29 cellular contexts compared by ENCODE assay signal in the genomic region with DNA sequence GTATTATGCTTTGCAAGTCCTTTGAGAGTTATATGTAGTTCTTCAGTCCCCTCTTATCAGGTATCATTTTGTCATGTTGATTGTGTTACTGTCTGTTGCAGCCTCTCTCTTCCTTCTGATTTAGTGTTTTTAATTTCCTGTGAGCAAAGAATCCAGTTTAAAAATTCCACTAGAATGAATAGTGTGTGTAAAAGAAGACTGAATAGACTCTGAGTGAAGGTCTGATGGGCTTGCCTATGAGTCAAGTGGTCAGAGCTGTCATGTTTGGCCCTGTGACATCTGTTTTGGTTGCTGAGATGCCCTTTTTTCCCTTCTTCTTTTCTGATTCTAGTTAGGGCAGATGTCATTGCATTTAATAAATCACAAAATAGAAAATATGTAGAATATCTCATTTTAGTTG. TPM values are rescaled to one million over a fixed set of nuclear protein-coding genes. Genes with fewer than 3 reads are reported as not detected.
DNase-seq lines count a peak whose midpoint lies in the region; TF ChIP-seq lines count a peak whose summit lies in the region.
"Had no signal": no experiment of that assay in that cellular context is flagged by ENCODE, and none has a peak within 500 bp of the region (broad histone marks: within the 10 kb centered on the region; RNA-seq: fewer than 3 reads in every experiment).

No MANE protein-coding gene starts in this region.

- H3K27me3 Mint-ChIP-seq in nephron (ENCODE audit: low read depth), result no peaks in the 10 kb centered on the region
- H3K27me3 Mint-ChIP-seq: activated T-helper 17 cell treated with anti-CD3 and anti-CD28 coated beads, Interleukin-2, amount 50 U/mL, for 72 hours; stimulated activated naive CD8-positive, alpha-beta T cell treated with anti-CD3 and anti-CD28 coated beads, Interleukin-15, Interleukin-2, amounts not matched to agents 100 ng/mL and 50 ng/mL, for 24 hours had no signal

- no peak overlapping the region for H3K4me3 Mint-ChIP-seq in nephron
- H3K4me3 Mint-ChIP-seq: activated T-helper 17 cell treated with anti-CD3 and anti-CD28 coated beads, Interleukin-2, amount 50 U/mL, for 72 hours; immature natural killer cell; neural progenitor cell; stimulated activated naive CD8-positive, alpha-beta T cell treated with anti-CD3 and anti-CD28 coated beads, Interleukin-15, Interleukin-2, amounts not matched to agents 100 ng/mL and 50 ng/mL, for 24 hours had no signal

- H3K4me3 ChIP-seq in brain microvascular endothelial cell (ENCODE audit: low read depth, low read length), result no peak overlapping the region
- H3K4me3 ChIP-seq: neural progenitor cell, PC-9, right atrium auricular region, testis had no signal

- peak overlapping the region in 2 of 3 experiments; percentile 24 to 54 for H3K27ac Mint-ChIP-seq in nephron
- H3K27ac Mint-ChIP-seq: activated naive CD4-positive, alpha-beta T cell treated with anti-CD3 and anti-CD28 coated beads, Interleukin-2, amount 50 U/mL, for 72 hours; activated T-helper 17 cell treated with anti-CD3 and anti-CD28 coated beads, Interleukin-2, amount 50 U/mL, for 72 hours; immature natural killer cell; neural progenitor cell; stimulated activated naive CD8-positive, alpha-beta T cell treated with anti-CD3 and anti-CD28 coated beads, Interleukin-15, Interleukin-2, amounts not matched to agents 100 ng/mL and 50 ng/mL, for 24 hours had no signal

- H3K36me3 ChIP-seq in brain microvascular endothelial cell (replicated peaks), result no peaks in the 10 kb centered on the region
- H3K36me3 ChIP-seq: neural progenitor cell, right atrium auricular region had no signal

- DNase-seq in EH (ENCODE audit: low read depth) (peak; percentile 75), M059J (ENCODE audit: low read depth) (peak; percentile 55), brain microvascular endothelial cell (peak; percentile 28), NCI-H1105 (lab: John Stamatoyannopoulos, UW) (no peak), HuH-7 (ENCODE audit: low spot score) (no peak), Ammon's horn (ENCODE audit: low spot score) (no peak)
- DNase-seq: ACHN; activated CD4-positive, alpha-beta T cell treated with anti-CD3 and anti-CD28 coated beads for 4 hours; amygdala; C1 segment of cervical spinal cord; immature natural killer cell; mesenchymal stem cell; NCI-H1417 treated with DMSO at 0.1 percent for 48 hours; NCI-H2081; PC-9; Right ventricle myocardium superior; stimulated activated CD4-positive, alpha-beta T cell treated with anti-CD3 and anti-CD28 coated beads, Interleukin-1b, Interleukin-23, amount 100 ng/mL, for 48 hours; testis had no signal

- no peaks in the 10 kb centered on the region for H3K9me3 Mint-ChIP-seq in nephron
- H3K9me3 Mint-ChIP-seq: activated naive CD4-positive, alpha-beta T cell treated with anti-CD3 and anti-CD28 coated beads, Interleukin-2, amount 50 U/mL, for 72 hours; activated T-helper 17 cell treated with anti-CD3 and anti-CD28 coated beads, Interleukin-2, amount 50 U/mL, for 72 hours; immature natural killer cell; neural progenitor cell; stimulated activated naive CD8-positive, alpha-beta T cell treated with anti-CD3 and anti-CD28 coated beads, Interleukin-15, Interleukin-2, amounts not matched to agents 100 ng/mL and 50 ng/mL, for 24 hours had no signal

- no peak overlapping the region for H3K27ac ChIP-seq in brain microvascular endothelial cell
- H3K27ac ChIP-seq: neural progenitor cell, PC-9, right atrium auricular region, testis, VCaP had no signal

- no peaks in the 10 kb centered on the region for H3K27me3 ChIP-seq in brain microvascular endothelial cell (replicated peaks)
- H3K27me3 ChIP-seq: neural progenitor cell, right atrium auricular region, testis had no signal

- in situ Hi-C loops in brain microvascular endothelial cell (cut with HindIII; ENCODE audit: low pct_ligation_motif_present, low sequenced_read_pairs), result no loop called here

- H3K4me1 Mint-ChIP-seq in nephron, result peaks cover 2% of the 10 kb centered on the region
- H3K4me1 Mint-ChIP-seq: activated T-helper 17 cell treated with anti-CD3 and anti-CD28 coated beads, Interleukin-2, amount 50 U/mL, for 72 hours; neural progenitor cell had no signal

- peaks cover 10% of the 10 kb centered on the region for H3K36me3 Mint-ChIP-seq in nephron (ENCODE audit: low read depth)
- H3K36me3 Mint-ChIP-seq: activated naive CD4-positive, alpha-beta T cell treated with anti-CD3 and anti-CD28 coated beads, Interleukin-2, amount 50 U/mL, for 72 hours had no signal

- TF ChIP-seq CTCF in brain microvascular endothelial cell (IDR thresholded peaks at IDR 0.05; ENCODE audit: low read depth, low read length, missing control alignments), result no peak
- TF ChIP-seq CTCF in nephron (IDR thresholded peaks at IDR 0.05; ENCODE audit: unreplicated experiment in 3 of 3), result no peak

RNA-seq across cellular contexts. Expression of a gene that starts 23.3 kb away (rescaled TPM):
- total RNA-seq in M059J (2014; rRNA removed; shearing (Covaris generic)), result 0.05 and 0.22 TPM in 2 replicates
- total RNA-seq: activated naive CD4-positive, alpha-beta T cell treated with anti-CD3 and anti-CD28 coated beads, Interleukin-2, amount 50 U/mL, for 72 hours; activated T-helper 17 cell treated with anti-CD3 and anti-CD28 coated beads, Interleukin-2, amount 50 U/mL, for 72 hours; bronchial epithelial cell; endothelial cell of umbilical vein; glomerular endothelial cell; left lobe of liver; PC-9; Right ventricle myocardium superior; testis had no signal

Comparison
In these comparisons a context has a peak if more than half of its experiments do, and no peak if none do; other contexts are left out.
1. DNase-seq: peak in EH (single experiment), M059J (single experiment) and brain microvascular endothelial cell (single experiment); none in NCI-H1105 (single experiment), HuH-7 (single experiment) and Ammon's horn (single experiment).